ENCODE assay signal across 14 cellular contexts in genomic region chr5:68465133-68465532, GRCh38.
DNase-seq lines count a peak whose midpoint lies in the region; ATAC-seq lines count a peak whose summit lies in the region.
"Had no signal": no experiment of that assay in that cellular context is flagged by ENCODE, and none has a peak within 500 bp of the region (broad histone marks: within the 10 kb centered on the region; RNA-seq: fewer than 3 reads in every experiment).

No MANE protein-coding gene starts in this region.

- no peaks in the 10 kb centered on the region for H3K36me3 Mint-ChIP-seq in T-helper 2 cell treated with Interferon-gamma antibody and Interleukin-4, amounts not matched to agents 5 μg/mL and 100 μg/mL, for 36 hours (ENCODE audit: low read depth)
- no peaks in the 10 kb centered on the region for H3K36me3 Mint-ChIP-seq in activated T-helper 17 cell treated with anti-CD3 and anti-CD28 coated beads, Interleukin-2, amount 50 U/mL, for 72 hours (ENCODE audit: low read depth)

- peaks cover under 1% of the 10 kb centered on the region for H3K4me1 Mint-ChIP-seq in T-helper 2 cell treated with Interferon-gamma antibody and Interleukin-4, amounts not matched to agents 5 μg/mL and 100 μg/mL, for 36 hours (ENCODE audit: low read depth)
- H3K4me1 Mint-ChIP-seq in activated T-helper 17 cell treated with anti-CD3 and anti-CD28 coated beads, Interleukin-2, amount 50 U/mL, for 72 hours: no peaks in the 10 kb centered on the region

- H3K27me3 Mint-ChIP-seq in T-helper 2 cell treated with Interferon-gamma antibody and Interleukin-4, amounts not matched to agents 5 μg/mL and 100 μg/mL, for 36 hours (ENCODE audit: low read depth): peaks cover 11% of the 10 kb centered on the region
- H3K27me3 Mint-ChIP-seq in activated T-helper 17 cell treated with anti-CD3 and anti-CD28 coated beads, Interleukin-2, amount 50 U/mL, for 72 hours: no peaks in the 10 kb centered on the region

- peak; percentile 35 for DNase-seq in activated CD4-positive, CD25-positive, alpha-beta regulatory T cell treated with anti-CD3 and anti-CD28 coated beads, Interleukin-2, amount 50 U/mL, for 72 hours
- no peak for DNase-seq in activated CD4-positive, CD25-positive, alpha-beta regulatory T cell (lab: John Stamatoyannopoulos, UW)
- peak; percentile 64 for DNase-seq in T-helper 2 cell treated with Interferon-gamma antibody and Interleukin-4, amounts not matched to agents 5 μg/mL and 100 μg/mL, for 36 hours (ENCODE audit: low spot score)
- peak; percentile 32 to 41 for DNase-seq in stimulated activated CD8-positive, alpha-beta memory T cell treated with anti-CD3 and anti-CD28 coated beads, Interleukin-15, amount 100 ng/mL, for 48 hours (ENCODE audit: low read depth in 2 of 2)
- DNase-seq in foreskin melanocyte: no peak
- DNase-seq in T1000 (lab: John Stamatoyannopoulos, UW): no peak
- DNase-seq in islet precursor cell: no peak
- DNase-seq: dorsolateral prefrontal cortex, lower lobe of right lung, NCI-H1694, OCI-M1, upper lobe of right lung had no signal

- H3K9me3 Mint-ChIP-seq in T-helper 2 cell treated with Interferon-gamma antibody and Interleukin-4, amounts not matched to agents 5 μg/mL and 100 μg/mL, for 36 hours: no peaks in the 10 kb centered on the region
- H3K9me3 Mint-ChIP-seq in activated T-helper 17 cell treated with anti-CD3 and anti-CD28 coated beads, Interleukin-2, amount 50 U/mL, for 72 hours: no peaks in the 10 kb centered on the region

- ATAC-seq in activated T-helper 17 cell treated with anti-CD3 and anti-CD28 coated beads, Interleukin-2, amount 50 U/mL, for 72 hours (replicated peaks): peak; percentile 40
- ATAC-seq: lower lobe of right lung, sciatic nerve, upper lobe of right lung had no signal

- H3K4me3 Mint-ChIP-seq in T-helper 2 cell treated with Interferon-gamma antibody and Interleukin-4, amounts not matched to agents 5 μg/mL and 100 μg/mL, for 36 hours: no peak overlapping the region
- no peak overlapping the region for H3K4me3 Mint-ChIP-seq in activated T-helper 17 cell treated with anti-CD3 and anti-CD28 coated beads, Interleukin-2, amount 50 U/mL, for 72 hours

- no peak overlapping the region for H3K27ac Mint-ChIP-seq in T-helper 2 cell treated with Interferon-gamma antibody and Interleukin-4, amounts not matched to agents 5 μg/mL and 100 μg/mL, for 36 hours
- no peak overlapping the region for H3K27ac Mint-ChIP-seq in activated T-helper 17 cell treated with anti-CD3 and anti-CD28 coated beads, Interleukin-2, amount 50 U/mL, for 72 hours

Comparison
In these comparisons a context has a peak if more than half of its experiments do, and no peak if none do; other contexts are left out.
1. DNase-seq: peak in activated CD4-positive, CD25-positive, alpha-beta regulatory T cell treated with anti-CD3 and anti-CD28 coated beads, Interleukin-2, amount 50 U/mL, for 72 hours (single experiment), T-helper 2 cell treated with Interferon-gamma antibody and Interleukin-4, amounts not matched to agents 5 μg/mL and 100 μg/mL, for 36 hours (single experiment) and stimulated activated CD8-positive, alpha-beta memory T cell treated with anti-CD3 and anti-CD28 coated beads, Interleukin-15, amount 100 ng/mL, for 48 hours (2 of 2); none in activated CD4-positive, CD25-positive, alpha-beta regulatory T cell (0 of 4), foreskin melanocyte (single experiment), T1000 (single experiment) and islet precursor cell (single experiment).